ENCODE assay signal across 9 cellular contexts in genomic region chr6:166253277-166254229, GRCh38. TPM values are rescaled to one million over a fixed set of nuclear protein-coding genes. Genes with fewer than 3 reads are reported as not detected.
DNase-seq lines count a peak whose midpoint lies in the region; ATAC-seq, FAIRE-seq and TF ChIP-seq lines count a peak whose summit lies in the region.
"Had no signal": no experiment of that assay in that cellular context is flagged by ENCODE, and none has a peak within 500 bp of the region (broad histone marks: within the 10 kb centered on the region; RNA-seq: fewer than 3 reads in every experiment).

No MANE protein-coding gene starts in this region.

- H3K4me1 ChIP-seq in DOHH2 (ENCODE audit: control insufficient read depth, low read length) (peaks cover 57% of the 10 kb centered on the region), keratinocyte (ENCODE audit: control insufficient read depth, extremely low read depth, insufficient read depth, low read length) (no peaks in the 10 kb centered on the region), HAP-1 (no peaks in the 10 kb centered on the region)

- dilution Hi-C loops in keratinocyte (cut with MboI; ENCODE audit: extremely low pct_ligation_motif_present, low sequenced_read_pairs) = no loop called here

- H3K9ac ChIP-seq in keratinocyte (ENCODE audit: control insufficient read depth, extremely low read depth, insufficient read depth, low read length) = no peak overlapping the region

- TF ChIP-seq CTCF in DOHH2 (IDR thresholded peaks at IDR 0.05; ENCODE audit: low read depth, low read length, poor library complexity, severe bottlenecking) (no peak), keratinocyte (optimal IDR thresholded peaks at IDR 0.05 in 1 of 3, IDR thresholded peaks at IDR 0.05 in 1 of 3, conservative IDR thresholded peaks at IDR 0.05 in 1 of 3; ENCODE audit: extremely low read depth in 1 of 3, insufficient read depth in 2 of 3, low read length in 3 of 3) (no peak)

- peak overlapping the region; percentile 90 for H3K4me3 Mint-ChIP-seq in activated naive CD4-positive, alpha-beta T cell treated with anti-CD3 and anti-CD28 coated beads, Interleukin-2, amount 50 U/mL, for 24 hours
- peak overlapping the region; percentile 83 for H3K4me3 Mint-ChIP-seq in stimulated activated memory B cell treated with anti-CD40 and anti-IgM and Interleukin-4, amounts not matched to agents 10 μg/mL and 1 μg/mL and 100 μg/mL, for 72 hours

- no peaks in the 10 kb centered on the region for H3K9me3 Mint-ChIP-seq in activated naive CD4-positive, alpha-beta T cell treated with anti-CD3 and anti-CD28 coated beads, Interleukin-2, amount 50 U/mL, for 24 hours
- peaks cover 6% of the 10 kb centered on the region for H3K9me3 Mint-ChIP-seq in stimulated activated memory B cell treated with anti-CD40 and anti-IgM and Interleukin-4, amounts not matched to agents 10 μg/mL and 1 μg/mL and 100 μg/mL, for 72 hours

- no peaks in the 10 kb centered on the region for H3K79me2 ChIP-seq in DOHH2 (ENCODE audit: control insufficient read depth, low read length)
- no peaks in the 10 kb centered on the region for H3K79me2 ChIP-seq in keratinocyte (ENCODE audit: control insufficient read depth, insufficient read depth, low read length)

- no peaks in the 10 kb centered on the region for H3K9me3 ChIP-seq in DOHH2 (ENCODE audit: control insufficient read depth, insufficient read depth, low read length)
- H3K9me3 ChIP-seq in keratinocyte (ENCODE audit: control insufficient read depth, low read depth, low read length) = no peaks in the 10 kb centered on the region
- H3K9me3 ChIP-seq in HAP-1 = no peaks in the 10 kb centered on the region

- H3K36me3 ChIP-seq in DOHH2 (ENCODE audit: control insufficient read depth, low read length) (no peaks in the 10 kb centered on the region), keratinocyte (ENCODE audit: control insufficient read depth in 2 of 2, extremely low read depth in 1 of 2, insufficient read depth in 2 of 2, low read length in 2 of 2) (no peaks in the 10 kb centered on the region), HAP-1 (replicated peaks) (no peaks in the 10 kb centered on the region)

- peak; percentile 6 for DNase-seq in HTR-8/SVneo (ENCODE audit: insufficient read length, low spot score)
- no peak for DNase-seq in keratinocyte (ENCODE audit: low read depth, low spot score)
- DNase-seq in HAP-1 (ENCODE audit: low spot score in 2 of 2) = no peak
- no peak for DNase-seq in NCI-H2171 (lab: John Stamatoyannopoulos, UW)
- DNase-seq in NCI-H1436 treated with DMSO at 0.1 percent for 48 hours (lab: John Stamatoyannopoulos, UW) = no peak

- H3K4me2 ChIP-seq in DOHH2 (ENCODE audit: low read length) = peak overlapping the region; percentile 51
- peak overlapping the region; percentile 2 for H3K4me2 ChIP-seq in keratinocyte (ENCODE audit: control insufficient read depth, extremely low read depth, insufficient read depth, low read depth, low read length)

- no peaks in the 10 kb centered on the region for H3K9me1 ChIP-seq in keratinocyte (ENCODE audit: control insufficient read depth, extremely low read depth, insufficient read depth, low read length)

- H3K36me3 Mint-ChIP-seq in activated naive CD4-positive, alpha-beta T cell treated with anti-CD3 and anti-CD28 coated beads, Interleukin-2, amount 50 U/mL, for 24 hours = no peaks in the 10 kb centered on the region
- H3K36me3 Mint-ChIP-seq in stimulated activated memory B cell treated with anti-CD40 and anti-IgM and Interleukin-4, amounts not matched to agents 10 μg/mL and 1 μg/mL and 100 μg/mL, for 72 hours = peaks cover 6% of the 10 kb centered on the region

- in situ Hi-C loops in HAP-1 (cut with MboI; ENCODE audit: low sequenced_read_pairs) = no loop called here

- H3K4me3 ChIP-seq in DOHH2 (ENCODE audit: low read length) (peak overlapping the region; percentile 53), keratinocyte (ENCODE audit: control insufficient read depth in 2 of 3, extremely low read depth in 1 of 3, insufficient read depth in 2 of 3, low read depth in 1 of 3, low read length in 3 of 3) (no peak overlapping the region), HAP-1 (no peak overlapping the region)

- no peaks in the 10 kb centered on the region for H3K9me2 ChIP-seq in DOHH2 (replicated peaks; ENCODE audit: control insufficient read depth, low read length)

- H2AFZ ChIP-seq in keratinocyte (ENCODE audit: control insufficient read depth, low read length) = no peak overlapping the region

- no peak overlapping the region for H3K27ac Mint-ChIP-seq in activated naive CD4-positive, alpha-beta T cell treated with anti-CD3 and anti-CD28 coated beads, Interleukin-2, amount 50 U/mL, for 24 hours
- no peak overlapping the region for H3K27ac Mint-ChIP-seq in stimulated activated memory B cell treated with anti-CD40 and anti-IgM and Interleukin-4, amounts not matched to agents 10 μg/mL and 1 μg/mL and 100 μg/mL, for 72 hours

- H4K20me1 ChIP-seq in DOHH2 (ENCODE audit: control insufficient read depth, insufficient read depth, low read depth, low read length) = no peaks in the 10 kb centered on the region
- H4K20me1 ChIP-seq in keratinocyte (ENCODE audit: control insufficient read depth, extremely low read depth, insufficient read depth, low read length) = no peaks in the 10 kb centered on the region

- H3F3A ChIP-seq in DOHH2 (ENCODE audit: control insufficient read depth, insufficient read depth) = peaks cover 19% of the 10 kb centered on the region

- ATAC-seq in stimulated activated memory B cell treated with anti-CD40 and anti-IgM and Interleukin-4, amounts not matched to agents 10 μg/mL and 1 μg/mL and 100 μg/mL, for 72 hours = peak; percentile 60
- ATAC-seq: HCT116 had no signal

- H3K4me1 Mint-ChIP-seq in activated naive CD4-positive, alpha-beta T cell treated with anti-CD3 and anti-CD28 coated beads, Interleukin-2, amount 50 U/mL, for 24 hours = peaks cover 47% of the 10 kb centered on the region
- peaks cover 31% of the 10 kb centered on the region for H3K4me1 Mint-ChIP-seq in stimulated activated memory B cell treated with anti-CD40 and anti-IgM and Interleukin-4, amounts not matched to agents 10 μg/mL and 1 μg/mL and 100 μg/mL, for 72 hours

- H3K27ac ChIP-seq in DOHH2 (ENCODE audit: low read depth, low read length) = no peak overlapping the region
- no peak overlapping the region for H3K27ac ChIP-seq in keratinocyte (ENCODE audit: control insufficient read depth, insufficient read depth, low read length)

- FAIRE-seq in HTR-8/SVneo (lab: Jason Lieb, UNC) (no peak), keratinocyte (lab: Jason Lieb, UNC) (no peak)

- no peaks in the 10 kb centered on the region; the same call in 1 of the 2 replicates for H3K27me3 ChIP-seq in DOHH2 (ENCODE audit: control insufficient read depth, low read length)
- peaks cover 13% of the 10 kb centered on the region for H3K27me3 ChIP-seq in keratinocyte (ENCODE audit: control insufficient read depth, extremely low read depth, insufficient read depth, low read length)
- H3K27me3 ChIP-seq in HAP-1 (ENCODE audit: low read depth) = no peaks in the 10 kb centered on the region

- no peaks in the 10 kb centered on the region for H3K27me3 Mint-ChIP-seq in activated naive CD4-positive, alpha-beta T cell treated with anti-CD3 and anti-CD28 coated beads, Interleukin-2, amount 50 U/mL, for 24 hours
- H3K27me3 Mint-ChIP-seq in stimulated activated memory B cell treated with anti-CD40 and anti-IgM and Interleukin-4, amounts not matched to agents 10 μg/mL and 1 μg/mL and 100 μg/mL, for 72 hours = peaks cover 25% of the 10 kb centered on the region

RNA-seq across cellular contexts. Expression of gene PRR18, which starts 54.6 kb away (rescaled TPM):
- not detected in 3 replicates for polyA plus RNA-seq in keratinocyte
- polyA plus RNA-seq in keratinocyte (2011; ENCODE audit: low read depth) = not detected
- not detected in 2 replicates for polyA plus RNA-seq in keratinocyte (2011; cell fraction: cytosol; rRNA removed)
- polyA plus RNA-seq in keratinocyte (2011; cell fraction: nucleus; rRNA removed) = not detected in 2 replicates
- not detected in 2 replicates for polyA plus RNA-seq in keratinocyte (2012; ENCODE audit: low replicate concordance)
- polyA minus RNA-seq in keratinocyte = not detected in 3 replicates
- polyA minus RNA-seq in keratinocyte (2011; cell fraction: cytosol; rRNA and poly(A)+ RNA removed) = not detected
- polyA minus RNA-seq in keratinocyte (2011; cell fraction: nucleus; rRNA and poly(A)+ RNA removed) = not detected in 2 replicates
